21 cellular contexts compared by ENCODE assay signal in the genomic region with DNA sequence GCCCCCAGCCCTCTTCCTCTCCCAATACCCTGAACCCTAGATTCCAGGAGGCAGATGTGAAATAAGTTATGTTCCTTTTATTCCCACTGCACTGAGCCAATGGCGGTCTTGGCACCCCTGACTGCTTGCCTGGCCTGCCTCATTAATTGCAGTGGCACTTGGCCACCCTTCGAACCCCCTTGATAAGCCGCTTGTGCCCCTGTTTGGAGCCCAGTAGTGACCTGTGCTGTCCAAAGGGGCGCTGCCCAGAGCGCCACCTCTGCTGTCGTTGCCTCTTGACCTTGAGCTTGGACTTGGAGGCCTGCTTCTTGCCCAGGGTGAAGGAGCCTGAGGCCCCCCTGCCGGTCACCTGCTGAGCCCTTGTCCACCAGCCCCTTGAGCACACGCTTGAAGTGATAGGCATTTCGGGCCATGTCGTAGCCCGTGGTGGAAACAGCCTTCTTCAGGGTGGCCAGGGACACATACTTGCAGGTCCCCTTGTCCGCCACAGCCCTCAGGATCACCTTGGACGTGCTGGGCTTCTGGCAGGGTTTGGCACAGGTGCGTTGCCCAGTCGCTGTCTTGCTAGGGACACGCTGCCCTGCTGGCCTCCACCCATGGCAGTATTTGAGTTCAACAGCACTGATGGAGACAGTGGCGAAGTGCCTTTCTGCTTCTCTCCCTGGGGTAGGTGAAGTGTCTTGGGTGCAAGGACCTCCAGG. TPM values are rescaled to one million over a fixed set of nuclear protein-coding genes. Genes with fewer than 3 reads are reported as not detected.
DNase-seq lines count a peak whose midpoint lies in the region; ATAC-seq, FAIRE-seq and TF ChIP-seq lines count a peak whose summit lies in the region.
"Had no signal": no experiment of that assay in that cellular context is flagged by ENCODE, and none has a peak within 500 bp of the region (broad histone marks: within the 10 kb centered on the region; RNA-seq: fewer than 3 reads in every experiment).

No MANE protein-coding gene starts in this region.

- ATAC-seq in stimulated activated naive B cell treated with anti-CD40 and anti-IgM and Interleukin-4, amounts not matched to agents 10 μg/mL and 1 μg/mL and 100 μg/mL, for 72 hours (replicated peaks), result no peak
- ATAC-seq: lower lobe of right lung, upper lobe of right lung had no signal

- H3K9me3 Mint-ChIP-seq in stimulated activated naive B cell treated with anti-CD40 and anti-IgM and Interleukin-4, amounts not matched to agents 10 μg/mL and 1 μg/mL and 100 μg/mL, for 72 hours, result no peaks in the 10 kb centered on the region
- H3K9me3 Mint-ChIP-seq: activated T-cell treated with anti-CD3 and anti-CD28 coated beads, Interleukin-2, amount 50 U/mL, for 4 hours had no signal

- intact Hi-C loops in ascending aorta (cut with DNase I), result no loop called here
- intact Hi-C loops in kidney (cut with DNase I), result no loop called here

- H3K27me3 ChIP-seq in KMS-11 (ENCODE audit: insufficient read depth, low read depth), result no peaks in the 10 kb centered on the region
- no peaks in the 10 kb centered on the region for H3K27me3 ChIP-seq in ascending aorta
- H3K27me3 ChIP-seq: MG63, upper lobe of right lung had no signal

- H3K4me2 ChIP-seq in KMS-11, result peak overlapping the region; percentile 66; the same call in 1 of the 2 replicates
- H3K4me2 ChIP-seq: SK-N-SH had no signal

- H2AFZ ChIP-seq in KMS-11 (ENCODE audit: low read depth), result peak overlapping the region; percentile 13; the same call in 1 of the 2 replicates

- peak overlapping the region; percentile 49 for H3K27ac Mint-ChIP-seq in stimulated activated naive B cell treated with anti-CD40 and anti-IgM and Interleukin-4, amounts not matched to agents 10 μg/mL and 1 μg/mL and 100 μg/mL, for 72 hours

- no peaks in the 10 kb centered on the region for H3K79me2 ChIP-seq in KMS-11 (ENCODE audit: insufficient read depth, low read depth)

- FAIRE-seq in kidney (lab: Jason Lieb, UNC), result no peak
- FAIRE-seq: islet of Langerhans had no signal

- H3K4me1 ChIP-seq in KMS-11 (ENCODE audit: low read depth, poor library complexity, severe bottlenecking), result peaks cover 45% of the 10 kb centered on the region
- H3K4me1 ChIP-seq in ascending aorta, result peaks cover 22 to 49% of the 10 kb centered on the region in 2 donors
- H3K4me1 ChIP-seq in kidney (ENCODE audit: control insufficient read depth in 1 of 2, insufficient read depth in 1 of 2, low read depth in 1 of 2, low read length in 2 of 2), result no peaks in the 10 kb centered on the region
- H3K4me1 ChIP-seq: upper lobe of right lung had no signal

- H3K9ac ChIP-seq in KMS-11 (peak overlapping the region; percentile 6; the same call in 1 of the 2 replicates), kidney (ENCODE audit: low read length in 2 of 2) (no peak overlapping the region)
- H3K9ac ChIP-seq: SK-N-SH had no signal

- no peak overlapping the region for H3K4me3 Mint-ChIP-seq in stimulated activated naive B cell treated with anti-CD40 and anti-IgM and Interleukin-4, amounts not matched to agents 10 μg/mL and 1 μg/mL and 100 μg/mL, for 72 hours
- H3K4me3 Mint-ChIP-seq: activated T-cell treated with anti-CD3 and anti-CD28 coated beads, Interleukin-2, amount 50 U/mL, for 4 hours had no signal

- peaks cover 18 to 21% of the 10 kb centered on the region in 2 donors for H3K4me1 Mint-ChIP-seq in stimulated activated naive B cell treated with anti-CD40 and anti-IgM and Interleukin-4, amounts not matched to agents 10 μg/mL and 1 μg/mL and 100 μg/mL, for 72 hours

- TF ChIP-seq CTCF in KMS-11 (conservative IDR thresholded peaks at IDR 0.05; ENCODE audit: low read depth, low read length), result no peak
- no peak for TF ChIP-seq CTCF in ascending aorta (IDR thresholded peaks at IDR 0.05)
- TF ChIP-seq CTCF in kidney (IDR thresholded peaks at IDR 0.05; ENCODE audit: borderline replicate concordance, extremely low read depth, insufficient read depth), result no peak

- no peak for DNase-seq in ascending aorta (ENCODE audit: low spot score in 2 of 2)
- peak; percentile 61 for DNase-seq in kidney
- no peak for DNase-seq in stimulated activated naive B cell treated with anti-CD40 and anti-IgM and Interleukin-4, amounts not matched to agents 10 μg/mL and 1 μg/mL and 100 μg/mL, for 72 hours
- DNase-seq in SW 1271 (lab: John Stamatoyannopoulos, UW), result no peak
- no peak for DNase-seq in NCI-H524 (lab: John Stamatoyannopoulos, UW)
- no peak for DNase-seq in T-helper 9 cell
- DNase-seq: activated naive CD4-positive, alpha-beta T cell treated with Interleukin-2 at 50 U/mL for 16 hours; activated T-cell treated with anti-CD3 and anti-CD28 coated beads, Interleukin-2, amount 50 U/mL, for 4 hours; anterior cingulate cortex; lower lobe of right lung; MG63; NCI-H1417 treated with DMSO at 0.1 percent for 48 hours; SK-N-SH; stimulated activated CD4-positive, alpha-beta T cell treated with anti-CD3 and anti-CD28 coated beads, Interleukin-12 subunit alpha, Interleukin-12 subunit beta, amount 100 ng/mL, for 4 hours; stimulated activated CD4-positive, alpha-beta T cell treated with anti-CD3 and anti-CD28 coated beads, Interleukin-4, amount 100 ng/mL, for 4 hours; upper lobe of right lung had no signal

- H3K27ac ChIP-seq in KMS-11, result peak overlapping the region; percentile 63
- peak overlapping the region; percentile 97 to 99 for H3K27ac ChIP-seq in ascending aorta
- H3K27ac ChIP-seq in kidney (ENCODE audit: low read depth in 2 of 2, low read length in 2 of 2), result no peak overlapping the region
- H3K27ac ChIP-seq: epithelial cell of prostate, lower lobe of right lung, upper lobe of right lung had no signal

- H3K27me3 Mint-ChIP-seq in stimulated activated naive B cell treated with anti-CD40 and anti-IgM and Interleukin-4, amounts not matched to agents 10 μg/mL and 1 μg/mL and 100 μg/mL, for 72 hours, result no peaks in the 10 kb centered on the region

- no peak overlapping the region for H3K4me3 ChIP-seq in KMS-11 (IDR thresholded peaks at IDR 0.05; ENCODE audit: insufficient read depth, low read depth, low read length)
- H3K4me3 ChIP-seq in ascending aorta, result no peak overlapping the region
- H3K4me3 ChIP-seq in kidney (ENCODE audit: low read length in 2 of 2), result no peak overlapping the region
- H3K4me3 ChIP-seq: lower lobe of right lung, MG63, upper lobe of right lung had no signal

- no peaks in the 10 kb centered on the region for H3K36me3 ChIP-seq in KMS-11 (ENCODE audit: insufficient read depth)
- H3K36me3 ChIP-seq in ascending aorta, result peaks cover 13 to 19% of the 10 kb centered on the region in 2 donors
- no peaks in the 10 kb centered on the region for H3K36me3 ChIP-seq in kidney (ENCODE audit: control insufficient read depth in 1 of 2, insufficient read depth in 2 of 2, low read length in 2 of 2)
- H3K36me3 ChIP-seq: lower lobe of right lung, MG63, upper lobe of right lung had no signal

- no peaks in the 10 kb centered on the region for H3K9me3 ChIP-seq in ascending aorta
- H3K9me3 ChIP-seq in kidney (ENCODE audit: control insufficient read depth in 1 of 2, low read length in 2 of 2), result no peaks in the 10 kb centered on the region
- H3K9me3 ChIP-seq: lower lobe of right lung, MG63, SK-N-SH, upper lobe of right lung had no signal

- H3K36me3 Mint-ChIP-seq in stimulated activated naive B cell treated with anti-CD40 and anti-IgM and Interleukin-4, amounts not matched to agents 10 μg/mL and 1 μg/mL and 100 μg/mL, for 72 hours, result peaks cover 0 to 1% of the 10 kb centered on the region in 2 donors

- no peaks in the 10 kb centered on the region for H4K20me1 ChIP-seq in KMS-11 (ENCODE audit: insufficient read depth)

RNA-seq across cellular contexts. Expression of a gene that starts 5.7 kb away (rescaled TPM):
- total RNA-seq in ascending aorta, result 78.5 TPM
- 4.2 TPM for total RNA-seq in kidney
- polyA plus RNA-seq in kidney (ENCODE audit: insufficient read depth, low read depth, low replicate concordance), result 5.5 TPM
- total RNA-seq: activated T-cell treated with anti-CD3 and anti-CD28 coated beads, Interleukin-2, amount 50 U/mL, for 4 hours; NCI-H460; renal cortical epithelial cell had no signal
- polyA plus RNA-seq: SK-N-SH had no signal

RNA-seq across cellular contexts. Expression of a gene that starts 21.0 kb away (rescaled TPM):
- 63.5 TPM for total RNA-seq in ascending aorta
- total RNA-seq in kidney, result 64.4 TPM
- polyA plus RNA-seq in kidney (ENCODE audit: insufficient read depth, low read depth, low replicate concordance), result 17.1 TPM

RNA-seq across cellular contexts. Expression of a gene that starts 29.9 kb away (rescaled TPM):
- total RNA-seq in ascending aorta, result 547 TPM
- 142 TPM for total RNA-seq in kidney
- 9.2 TPM for polyA plus RNA-seq in kidney (ENCODE audit: insufficient read depth, low read depth, low replicate concordance)

RNA-seq across cellular contexts. Expression of a gene that starts 41.6 kb away (rescaled TPM):
- 3.2 TPM for total RNA-seq in ascending aorta
- 5.0 TPM for total RNA-seq in kidney
- 3.7 TPM for polyA plus RNA-seq in kidney (ENCODE audit: insufficient read depth, low read depth, low replicate concordance)
- total RNA-seq: NCI-H460 had no signal

Comparison
In these comparisons a context has a peak if more than half of its experiments do, and no peak if none do; other contexts are left out.
1. H3K27ac ChIP-seq: peak in KMS-11 (single experiment) and ascending aorta (2 of 2); none in kidney (0 of 2).
2. RNA of a gene that starts 5.7 kb away (total RNA-seq): 78.5 TPM in ascending aorta (single experiment); 4.2 TPM in kidney (single experiment); every median in the first group is over 10 times any median in the second.